Comparison of ENCODE assay signal across 8 cellular contexts in genomic region chr9:2016411-2017208, GRCh38. TPM values are rescaled to one million over a fixed set of nuclear protein-coding genes. Genes with fewer than 3 reads are reported as not detected.
DNase-seq lines count a peak whose midpoint lies in the region; ATAC-seq and TF ChIP-seq lines count a peak whose summit lies in the region.

No MANE protein-coding gene starts in this region.

- H3K9me3 Mint-ChIP-seq in T-cell = no peaks in the 10 kb centered on the region

- peak; percentile 77 for DNase-seq in G401 (ENCODE audit: low spot score)
- DNase-seq in KG1 (lab: John Stamatoyannopoulos, UW) = peak; percentile 41
- DNase-seq in T-cell = peak in 33 of 34 experiments; percentile 24 to 63 (median 43)
- DNase-seq in amygdala (lab: John Stamatoyannopoulos, UW) = peak in 54 of 56 donors; percentile 35 to 85 (median 66)
- DNase-seq in right cardiac atrium = peak; percentile 81 to 92 (median 90)
- peak; percentile 83 to 88 for DNase-seq in psoas muscle

- H3K4me1 ChIP-seq in right cardiac atrium (ENCODE audit: control insufficient read depth, insufficient read depth, low read length) = no peaks in the 10 kb centered on the region
- H3K4me1 ChIP-seq in psoas muscle = peaks cover 41% of the 10 kb centered on the region
- H3K4me1 ChIP-seq in urinary bladder (ENCODE audit: insufficient read depth) = no peaks in the 10 kb centered on the region

- peak in 2 of 4 experiments; percentile 2 for ATAC-seq in T-cell (replicated peaks in 1 of 4)
- peak; percentile 62 to 65 for ATAC-seq in right cardiac atrium
- ATAC-seq in psoas muscle = peak; percentile 42 to 55 (median 50)
- no peak for ATAC-seq in HG03196 (IDR thresholded peaks at IDR 0.05; ENCODE audit: unreplicated experiment)

- H3K27ac Mint-ChIP-seq in T-cell = peak overlapping the region; percentile 96 to 98

- H3K27ac ChIP-seq in right cardiac atrium (ENCODE audit: low read length) (peak overlapping the region; percentile 85), psoas muscle (peak overlapping the region; percentile 99), urinary bladder (ENCODE audit: low read depth) (peak overlapping the region; percentile 96)

- H3K36me3 ChIP-seq in psoas muscle (ENCODE audit: insufficient read depth in 1 of 2, low read depth in 1 of 2) (no peaks in the 10 kb centered on the region), urinary bladder (ENCODE audit: insufficient read depth) (no peaks in the 10 kb centered on the region)

- in situ Hi-C loops in G401 (cut with HindIII; ENCODE audit: low sequenced_read_pairs) = no loop called here

- under 1% methylated on average over 81 of the region's 81 CpGs for WGBS in right cardiac atrium
- WGBS in psoas muscle, 3 donors = 0 to 1% (median 0%) methylated on average over 66 to 81 of the region's 81 CpGs
- under 1% methylated on average over 81 of the region's 81 CpGs for WGBS in urinary bladder

- TF ChIP-seq CTCF in psoas muscle (IDR thresholded peaks at IDR 0.05) = no peak

- no peaks in the 10 kb centered on the region for H3K27me3 Mint-ChIP-seq in T-cell

- H3K4me1 Mint-ChIP-seq in T-cell = peaks cover 50 to 56% (median 55%) of the 10 kb centered on the region in 3 donors

- H3K9me3 ChIP-seq in right cardiac atrium (ENCODE audit: control insufficient read depth, low read length) (no peaks in the 10 kb centered on the region), psoas muscle (no peaks in the 10 kb centered on the region)

- intact Hi-C loops in right cardiac atrium (cut with DNase I) (loop anchor here in 1 of 4 donors (10.0 kb wide), 1 partner anchor 68 kb away; no protein-coding TSS in a partner anchor), psoas muscle (cut with DNase I) (loop anchor here in 1 of 2 donors (5.0 to 10.0 kb wide), 4 partner anchors 68 to 972 kb away; partner anchors contain the start of gene PUM3)

- H3K4me3 Mint-ChIP-seq in T-cell = peak overlapping the region; percentile 99 to 100 (median 99)

- H3K36me3 Mint-ChIP-seq in T-cell = no peaks in the 10 kb centered on the region

- peak overlapping the region; percentile 97 for H3K4me3 ChIP-seq in right cardiac atrium (ENCODE audit: low read length)
- H3K4me3 ChIP-seq in psoas muscle = peak overlapping the region; percentile 95
- H3K4me3 ChIP-seq in urinary bladder (ENCODE audit: low read depth, low read length) = peak overlapping the region; percentile 88

- H3K27me3 ChIP-seq in right cardiac atrium (ENCODE audit: control insufficient read depth, insufficient read depth) = no peaks in the 10 kb centered on the region
- no peaks in the 10 kb centered on the region for H3K27me3 ChIP-seq in psoas muscle (ENCODE audit: insufficient read depth in 3 of 3, low read length in 2 of 3)

- CTCF ChIA-PET in T-cell (lab: Charles Lee) = interaction anchor here in 1 of 2 donors (1.0 kb wide), 1 partner anchor 49 kb away, joined by 3 read pairs; no protein-coding TSS in a partner anchor

- POLR2A ChIA-PET in T-cell (lab: Charles Lee) = interaction anchor here in 1 of 2 donors (0.6 to 2.1 kb wide), 3 partner anchors 14 to 38 kb away, joined by 3 to 20 read pairs (median 6); no protein-coding TSS in a partner anchor

RNA-seq across cellular contexts. Expression of gene SMARCA2, which starts 1.5 kb away (rescaled TPM):
- total RNA-seq in G401 (2014; rRNA removed; shearing (Covaris generic)) = 0.92 and 1.1 TPM in 2 replicates
- total RNA-seq in T-cell (100 to 1,000 TPM; 225 to 325 (median 237) TPM), right cardiac atrium (100 to 1,000 TPM in 3 of 4 donors, 10 to 100 TPM in 1; 99.6 to 133 (median 112) TPM), psoas muscle (10 to 100 TPM; 62.2 to 97.2 (median 80.6) TPM), urinary bladder (183 TPM)
- polyA plus RNA-seq in right cardiac atrium (49.3 TPM), psoas muscle (10 to 100 TPM; 13.8 to 73.3 (median 26.5) TPM), urinary bladder (73.2 TPM)

Comparison
In these comparisons a context has a peak if more than half of its experiments do, and no peak if none do; other contexts are left out.
1. RNA of gene SMARCA2, which starts 1.5 kb away (total RNA-seq): 225 to 325 TPM in T-cell, 183 TPM in urinary bladder (single experiment), 99.6 to 133 TPM in right cardiac atrium and 62.2 to 97.2 TPM in psoas muscle; 0.92 to 1.1 TPM in G401; every median in the first group is over 10 times any median in the second.
2. Peak in every context shown above with its lines, with median percentiles within 50 percentile points of each other: DNase-seq, H3K27ac ChIP-seq and H3K4me3 ChIP-seq.